ENCODE assay signal across 8 cellular contexts in the genomic region with DNA sequence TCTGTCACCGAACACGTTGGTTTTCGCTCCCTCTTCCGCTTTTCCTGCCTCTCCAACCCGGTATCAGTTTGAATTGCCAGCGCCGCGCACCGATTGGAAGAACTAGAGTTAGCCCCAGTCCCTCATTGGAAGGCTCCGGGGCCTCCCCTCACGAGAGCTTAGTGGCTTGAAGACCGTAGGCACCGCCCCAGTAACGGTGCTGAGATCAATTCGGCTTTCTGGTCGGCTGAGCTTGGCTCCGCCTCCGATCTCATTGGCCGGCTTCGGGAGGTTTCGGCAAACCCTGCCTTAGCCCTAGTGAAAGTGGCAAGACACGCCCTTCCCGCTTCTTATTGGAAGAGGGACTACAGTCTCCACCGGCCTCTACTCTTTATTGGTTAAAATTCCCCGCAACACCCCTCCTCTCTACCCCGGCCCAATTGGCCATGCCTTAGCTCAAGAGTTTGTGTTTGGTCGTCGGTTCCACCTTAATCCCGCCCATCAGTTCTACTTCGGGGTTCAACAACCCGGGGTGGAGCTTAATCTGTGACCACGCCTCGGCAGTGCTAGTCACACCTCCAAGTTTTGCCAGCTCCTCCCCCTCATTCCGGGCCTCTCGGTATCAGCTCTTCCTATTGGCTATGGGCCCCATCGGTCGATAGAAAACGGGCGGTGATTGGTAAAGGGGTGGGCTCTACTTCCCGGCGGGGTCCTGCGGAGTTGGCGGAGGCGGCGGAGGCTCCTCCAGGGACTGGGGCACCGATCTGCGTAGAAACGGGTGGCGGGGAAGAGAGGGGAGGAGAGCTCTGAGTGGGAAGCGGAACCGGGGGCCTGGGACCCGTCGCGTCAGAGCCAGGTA. TPM values are rescaled to one million over a fixed set of nuclear protein-coding genes. Genes with fewer than 3 reads are reported as not detected.
A peak's percentile ranks its signal among the peaks of the same experiment; 100 is the strongest.
DNase-seq lines count a peak whose midpoint lies in the region; ATAC-seq and TF ChIP-seq lines count a peak whose summit lies in the region.
"Not testable (repeated sequence)": the region's sequence is repeated elsewhere in the genome, so short reads cannot be mapped to it uniquely, and the experiment has no call there.

A gene (minus strand): TSS at position 51 of the 838 bp plus-strand sequence. CDS start 851 bp downstream, outside the sequence.
A gene (plus strand): TSS at position 686 of the 838 bp plus-strand sequence. CDS start 2,472 bp downstream, outside the sequence.

- peak within 1 kb of the TSS; percentile 89 to 91 for H3K27ac Mint-ChIP-seq in T-cell

- CTCF ChIA-PET in T-cell (lab: Charles Lee): not testable (repeated sequence)

- POLR2A ChIA-PET in T-cell (lab: Charles Lee): not testable (repeated sequence)

- DNase-seq in GM13976 (ENCODE audit: low spot score) (peak; percentile 79), NCI-H146 treated with DMSO at 0.1 percent for 48 hours (lab: John Stamatoyannopoulos, UW; ENCODE audit: unreplicated experiment) (peak; percentile 96), T-cell (peak; percentile 77 to 97 (median 92)), heart left ventricle (peak; percentile 92 to 96 (median 95)), posterior cingulate gyrus (peak; percentile 88 to 99 (median 92)), upper lobe of left lung (peak; percentile 94 to 96)
- DNase-seq in activated naive CD8-positive, alpha-beta T cell treated with anti-CD3 and anti-CD28 coated beads, Interleukin-2, amount 50 U/mL, for 16 hours (ENCODE audit: low read depth, low spot score): peak; percentile 79

- H3K27ac ChIP-seq in heart left ventricle (peak within 1 kb of the TSS in 8 of 12 donors; percentile 44 to 81 (median 68)), upper lobe of left lung (peak within 1 kb of the TSS; percentile 64 to 85 (median 80))

- not testable (repeated sequence) for H3K36me3 ChIP-seq in heart left ventricle, upper lobe of left lung

- H3K4me3 ChIP-seq in heart left ventricle: peak within 1 kb of the TSS in 10 of 12 donors; percentile 38 to 59 (median 52)
- peak within 1 kb of the TSS in 3 of 4 donors; percentile 44 to 56 (median 55) for H3K4me3 ChIP-seq in upper lobe of left lung

- ATAC-seq in HG02870 (IDR thresholded peaks at IDR 0.05; ENCODE audit: unreplicated experiment) (peak; percentile 87), T-cell (replicated peaks in 1 of 4) (peak; percentile 83 to 85 (median 84)), heart left ventricle (peak; percentile 88 to 95 (median 93)), upper lobe of left lung (ENCODE audit: low FRiP score in 2 of 2) (peak; percentile 91 to 97)

- H3K4me1 Mint-ChIP-seq in T-cell: not testable (repeated sequence)

- H3K9me3 ChIP-seq in heart left ventricle, upper lobe of left lung: not testable (repeated sequence)

- TF ChIP-seq CTCF in GM13976 (IDR thresholded peaks at IDR 0.05; ENCODE audit: borderline replicate concordance, control extremely low read depth, extremely low read depth, insufficient read depth, missing control alignments); heart left ventricle (IDR thresholded peaks at IDR 0.05); upper lobe of left lung (IDR thresholded peaks at IDR 0.05): not testable (repeated sequence)

- in situ Hi-C loops in GM13976 (cut with MboI; ENCODE audit: low sequenced_read_pairs, unreplicated experiment): not testable (repeated sequence)

- intact Hi-C loops in heart left ventricle (cut with DNase I); posterior cingulate gyrus (cut with DNase I): not testable (repeated sequence)

- not testable (repeated sequence) for H3K9me3 Mint-ChIP-seq in T-cell

- TF ChIP-seq POLR2A in heart left ventricle (IDR thresholded peaks at IDR 0.05): peak in 1 of 2 donors; percentile 72
- peak in 3 of 4 donors; percentile 28 to 84 (median 74) for TF ChIP-seq POLR2A in upper lobe of left lung (IDR thresholded peaks at IDR 0.05)

- H3K4me1 ChIP-seq in heart left ventricle, upper lobe of left lung: not testable (repeated sequence)

- 0 to 1% (median 1%) methylated on average over 21 to 38 of the region's 54 CpGs for WGBS in heart left ventricle, 4 donors
- WGBS in upper lobe of left lung, 2 donors: 0 to 1% methylated on average over 24 to 33 of the region's 54 CpGs

- peak within 1 kb of the TSS; percentile 81 to 96 (median 92) for H3K4me3 Mint-ChIP-seq in T-cell

- TF ChIP-seq EP300 in upper lobe of left lung (IDR thresholded peaks at IDR 0.05): not testable (repeated sequence)

- H3K27me3 ChIP-seq in heart left ventricle, upper lobe of left lung: not testable (repeated sequence)

- not testable (repeated sequence) for H3K27me3 Mint-ChIP-seq in T-cell

- not testable (repeated sequence) for H3K36me3 Mint-ChIP-seq in T-cell

RNA-seq across cellular contexts. Expression of the first gene that starts in this region (rescaled TPM):
- total RNA-seq in T-cell: 1 to 10 TPM in 1 of 5 donors, under 1 TPM in 3, not detected in 1; 0.56 to 1.2 (median 0.67) TPM
- total RNA-seq in heart left ventricle: 1 to 10 TPM in 1 of 9 donors, under 1 TPM in 5, not detected in 3; 0.20 to 2.1 (median 0.56) TPM
- polyA plus RNA-seq in heart left ventricle: under 1 TPM in 1 of 2 donors, not detected in 1; 0.14 TPM
- 1 to 10 TPM in 3 of 6 donors, under 1 TPM in 1, not detected in 2; 0.84 to 3.0 (median 1.6) TPM for total RNA-seq in upper lobe of left lung

RNA-seq across cellular contexts. Expression of the second gene that starts in this region (rescaled TPM):
- total RNA-seq in T-cell: 10 to 100 TPM; 11.1 to 23.2 (median 19.1) TPM
- 10 to 100 TPM in 4 of 9 donors, 1 to 10 TPM in 5; 5.5 to 23.2 (median 8.9) TPM for total RNA-seq in heart left ventricle
- 1 to 10 TPM; 2.2 to 4.4 TPM for polyA plus RNA-seq in heart left ventricle
- total RNA-seq in upper lobe of left lung: 10 to 100 TPM; 16.0 to 37.8 (median 35.8) TPM

Comparison
In these comparisons a context has a peak if more than half of its experiments do, and no peak if none do; other contexts are left out.
1. Peak in every context shown above with its lines: DNase-seq, ATAC-seq, H3K4me3 ChIP-seq and H3K27ac ChIP-seq.